In the genomic region with DNA sequence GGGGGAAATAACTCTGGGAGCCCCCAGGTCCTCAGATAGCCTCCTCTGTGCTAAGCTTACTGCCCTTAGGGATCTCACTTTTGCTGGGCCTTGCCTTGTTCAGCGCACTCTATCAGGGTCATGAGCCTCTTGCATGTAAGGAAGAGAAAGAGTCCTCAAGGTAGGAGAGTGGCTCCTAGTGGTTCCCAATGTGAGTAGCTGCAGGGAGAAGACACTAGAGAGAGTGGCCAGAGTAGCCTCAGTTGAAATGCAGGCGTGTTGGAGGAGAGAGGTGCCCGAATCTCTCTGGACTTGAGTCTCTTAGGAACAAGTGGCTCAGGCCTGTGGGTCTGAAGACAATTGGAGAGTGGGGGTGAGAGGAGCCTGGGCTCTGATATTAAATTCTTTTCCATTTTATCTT, we compare ENCODE assay signal across 1 cellular context.
TF ChIP-seq lines count a peak whose summit lies in the region.

No MANE protein-coding gene starts in this region.

TF ChIP-seq in HepG2, 621 proteins besides CTCF, POLR2A, EP300 and RAD21 (continued from another document):
- no peak for TF ChIP-seq SMYD3 (CRISPR knock-in tag; IDR thresholded peaks at IDR 0.05)
